12 cellular contexts compared by ENCODE assay signal in genomic region chr14:59583755-59584154, GRCh38. TPM values are rescaled to one million over a fixed set of nuclear protein-coding genes. Genes with fewer than 3 reads are reported as not detected.
A peak's percentile ranks its signal among the peaks of the same experiment; 100 is the strongest.
DNase-seq lines count a peak whose midpoint lies in the region; ATAC-seq and TF ChIP-seq lines count a peak whose summit lies in the region.
"Had no signal": no experiment of that assay in that cellular context is flagged by ENCODE, and none has a peak within 500 bp of the region (broad histone marks: within the 10 kb centered on the region; RNA-seq: fewer than 3 reads in every experiment).

No MANE protein-coding gene starts in this region.

- H3K36me3 ChIP-seq in SK-N-MC (ENCODE audit: insufficient read depth, low read length) (no peaks in the 10 kb centered on the region), vagina (no peaks in the 10 kb centered on the region)
- H3K36me3 ChIP-seq: suprapubic skin had no signal

- TF ChIP-seq CTCF in fibroblast of villous mesenchyme (IDR thresholded peaks at IDR 0.05; ENCODE audit: insufficient read depth, low read depth, low read length) (no peak), vagina (IDR thresholded peaks at IDR 0.05) (no peak)

- H3K4me3 ChIP-seq in SK-N-MC: 0 out of 2 replicates have a peak overlapping the region, but pooled peaks have one; percentile 13
- H3K4me3 ChIP-seq in fibroblast of villous mesenchyme (ENCODE audit: low read depth, low read length): no peak overlapping the region
- no peak overlapping the region for H3K4me3 ChIP-seq in vagina
- H3K4me3 ChIP-seq: suprapubic skin had no signal

- no peak for TF ChIP-seq POLR2A in vagina (IDR thresholded peaks at IDR 0.05)

- H3K4me1 ChIP-seq in vagina: no peaks in the 10 kb centered on the region
- H3K4me1 ChIP-seq: suprapubic skin had no signal

- ATAC-seq in GM21737 (IDR thresholded peaks at IDR 0.05; ENCODE audit: unreplicated experiment) (no peak), GM18909 (IDR thresholded peaks at IDR 0.05; ENCODE audit: poor library complexity, unreplicated experiment) (no peak)
- ATAC-seq: activated T-helper 17 cell treated with anti-CD3 and anti-CD28 coated beads, Interleukin-2, amount 50 U/mL, for 72 hours; effector memory CD8-positive, alpha-beta T cell had no signal

- H3K9me3 ChIP-seq in SK-N-MC (ENCODE audit: low read depth, low read length) (no peaks in the 10 kb centered on the region), vagina (no peaks in the 10 kb centered on the region)
- H3K9me3 ChIP-seq: suprapubic skin had no signal

- intact Hi-C loops in vagina (cut with DNase I): no loop called here

- DNase-seq in AG08395 (ENCODE audit: low spot score): peak; percentile 10
- DNase-seq in H4 (ENCODE audit: low spot score): peak; percentile 43
- DNase-seq in SK-N-MC (ENCODE audit: low read depth, low spot score): peak; percentile 40
- peak; percentile 36 for DNase-seq in fibroblast of villous mesenchyme (ENCODE audit: low read depth)
- DNase-seq in NCI-H1092 treated with DMSO at 0.1 percent for 48 hours (lab: John Stamatoyannopoulos, UW): no peak
- DNase-seq in vagina (ENCODE audit: extremely low spot score in 2 of 2): no peak
- DNase-seq: effector memory CD8-positive, alpha-beta T cell had no signal

- no peak overlapping the region for H3K9ac ChIP-seq in SK-N-MC (ENCODE audit: insufficient read length)

- H3K27ac ChIP-seq in SK-N-MC (no peak overlapping the region), vagina (no peak overlapping the region)
- H3K27ac ChIP-seq: suprapubic skin had no signal

- H3K27me3 ChIP-seq in vagina: no peaks in the 10 kb centered on the region
- H3K27me3 ChIP-seq: suprapubic skin had no signal

RNA-seq across cellular contexts. Expression of gene CCDC175, which starts 7.1 kb away (rescaled TPM):
- total RNA-seq in H4 (2014; rRNA removed; shearing (Covaris generic)): not detected in 2 replicates
- total RNA-seq in fibroblast of villous mesenchyme: not detected in 2 replicates
- total RNA-seq in vagina: not detected
- total RNA-seq: activated T-helper 17 cell treated with anti-CD3 and anti-CD28 coated beads, Interleukin-2, amount 50 U/mL, for 72 hours; OCI-LY7; suprapubic skin had no signal

Comparison
In these comparisons a context has a peak if more than half of its experiments do, and no peak if none do; other contexts are left out.
1. DNase-seq: peak in AG08395 (single experiment), H4 (single experiment), SK-N-MC (single experiment) and fibroblast of villous mesenchyme (single experiment); none in NCI-H1092 treated with DMSO at 0.1 percent for 48 hours (single experiment) and vagina (0 of 2).